ENCODE assay signal across 20 cellular contexts in genomic region chr22:35482311-35482710, GRCh38. TPM values are rescaled to one million over a fixed set of nuclear protein-coding genes. Genes with fewer than 3 reads are reported as not detected.
DNase-seq lines count a peak whose midpoint lies in the region; ATAC-seq, FAIRE-seq and TF ChIP-seq lines count a peak whose summit lies in the region.
"Had no signal": no experiment of that assay in that cellular context is flagged by ENCODE, and none has a peak within 500 bp of the region (broad histone marks: within the 10 kb centered on the region; RNA-seq: fewer than 3 reads in every experiment).

No MANE protein-coding gene starts in this region.

- H3K27me3 ChIP-seq in K562 (ENCODE audit: control insufficient read depth in 2 of 2, insufficient read depth in 2 of 2, low read length in 2 of 2) (peaks cover 2 to 24% of the 10 kb centered on the region in 2 experiments; a peak in 4 of 5 replicates), mucosa of rectum (ENCODE audit: control insufficient read depth in 2 of 2, insufficient read depth in 2 of 2, low read length in 2 of 2) (no peaks in the 10 kb centered on the region)

- H3K27ac Mint-ChIP-seq in activated CD8-positive, alpha-beta memory T cell treated with anti-CD3 and anti-CD28 coated beads, Interleukin-2, amount 10 ng/mL, durations not matched to agents 7 days and 5 days, result no peak overlapping the region
- H3K27ac Mint-ChIP-seq: CD4-positive, CD25-positive, alpha-beta regulatory T cell had no signal

- no peak for ATAC-seq in K562
- no peak for ATAC-seq in activated CD8-positive, alpha-beta memory T cell treated with anti-CD3 and anti-CD28 coated beads, Interleukin-2, amount 10 ng/mL, durations not matched to agents 7 days and 5 days
- ATAC-seq in SK-N-SH treated with all-trans-retinoic acid at 6 μM for 48 hours, result no peak
- ATAC-seq: A549, GM12878 had no signal

- H3K27me3 Mint-ChIP-seq in activated CD8-positive, alpha-beta memory T cell treated with anti-CD3 and anti-CD28 coated beads, Interleukin-2, amount 10 ng/mL, durations not matched to agents 7 days and 5 days, result peaks cover 16% of the 10 kb centered on the region

- no peak overlapping the region for H3K4me2 ChIP-seq in K562 (ENCODE audit: insufficient read depth, low read length)
- H3K4me2 ChIP-seq: A549 had no signal

- H3K79me2 ChIP-seq in K562 (ENCODE audit: control insufficient read depth, insufficient read depth, low read length), result no peaks in the 10 kb centered on the region

- TF ChIP-seq CTCF in HEK293 (tag by site-specific recombination; IDR thresholded peaks at IDR 0.05) (no peak), K562 (IDR thresholded peaks at IDR 0.05 in 2 of 3, conservative IDR thresholded peaks at IDR 0.05 in 1 of 3; ENCODE audit: insufficient read depth in 2 of 3, low read depth in 1 of 3, low read length in 3 of 3) (no peak)

- no peak for TF ChIP-seq EP300 in K562 (IDR thresholded peaks at IDR 0.05; ENCODE audit: low read length)

- no peaks in the 10 kb centered on the region for H3K36me3 Mint-ChIP-seq in activated CD8-positive, alpha-beta memory T cell treated with anti-CD3 and anti-CD28 coated beads, Interleukin-2, amount 10 ng/mL, durations not matched to agents 7 days and 5 days
- H3K36me3 Mint-ChIP-seq: CD4-positive, CD25-positive, alpha-beta regulatory T cell; CD8-positive, alpha-beta memory T cell had no signal

- intact Hi-C loops in K562 (cut with micrococcal nuclease), result no loop called here

- no peaks in the 10 kb centered on the region for H3K9me1 ChIP-seq in K562 (ENCODE audit: control insufficient read depth, insufficient read depth, low read length)

- no peak overlapping the region for H3K9ac ChIP-seq in K562 (ENCODE audit: insufficient read depth in 1 of 2, low read depth in 2 of 2, low read length in 2 of 2)
- no peak overlapping the region for H3K9ac ChIP-seq in mucosa of rectum (ENCODE audit: low read depth in 1 of 2, low read length in 2 of 2)
- H3K9ac ChIP-seq: BLaER1 had no signal

- no peak for TF ChIP-seq POLR2A in K562 (conservative IDR thresholded peaks at IDR 0.05)

- H2AFZ ChIP-seq in K562 (ENCODE audit: low read depth, low read length), result no peak overlapping the region

- CTCF ChIA-PET in HEK293 (lab: Yijun Ruan, JAX) (interaction anchor here (1.1 kb wide), 2 partner anchors 57 to 100 kb away, joined by 3 read pairs; no protein-coding TSS in a partner anchor), K562 (lab: Yijun Ruan, JAX; ENCODE audit: low intra/inter-chr PET ratio) (no interaction called here)
- CTCF ChIA-PET in activated CD8-positive, alpha-beta memory T cell treated with anti-CD3 and anti-CD28 coated beads, Interleukin-2, amount 10 ng/mL, durations not matched to agents 7 days and 5 days (lab: Charles Lee), result no interaction called here

- no peak for FAIRE-seq in K562 (lab: Jason Lieb, UNC)
- FAIRE-seq: A549, GM12878 had no signal

- no peak for TF ChIP-seq RAD21 in K562 (CRISPR knock-in tag; conservative IDR thresholded peaks at IDR 0.05 in 1 of 2, IDR thresholded peaks at IDR 0.05 in 1 of 2)

- no peaks in the 10 kb centered on the region for H4K20me1 ChIP-seq in K562 (replicated peaks; ENCODE audit: control insufficient read depth, insufficient read depth, low read length)

- peaks cover 9% of the 10 kb centered on the region for H3K4me1 Mint-ChIP-seq in activated CD8-positive, alpha-beta memory T cell treated with anti-CD3 and anti-CD28 coated beads, Interleukin-2, amount 10 ng/mL, durations not matched to agents 7 days and 5 days

- H3K4me3 Mint-ChIP-seq in activated CD8-positive, alpha-beta memory T cell treated with anti-CD3 and anti-CD28 coated beads, Interleukin-2, amount 10 ng/mL, durations not matched to agents 7 days and 5 days, result no peak overlapping the region
- H3K4me3 Mint-ChIP-seq: CD4-positive, CD25-positive, alpha-beta regulatory T cell; CD8-positive, alpha-beta memory T cell; H9 had no signal

- H3K27ac ChIP-seq in HEK293 (ENCODE audit: extremely low read depth, low read depth, low read length) (no peak overlapping the region), K562 (ENCODE audit: extremely low read depth, low read depth, low read length) (no peak overlapping the region), mucosa of rectum (ENCODE audit: low read depth in 2 of 2, low read length in 2 of 2) (peak overlapping the region; percentile 37 to 82)
- H3K27ac ChIP-seq: A549, BLaER1 had no signal

- H3K9me3 Mint-ChIP-seq in activated CD8-positive, alpha-beta memory T cell treated with anti-CD3 and anti-CD28 coated beads, Interleukin-2, amount 10 ng/mL, durations not matched to agents 7 days and 5 days (ENCODE audit: low read depth), result no peaks in the 10 kb centered on the region
- H3K9me3 Mint-ChIP-seq: H9 had no signal

- in situ Hi-C loops in K562 (cut with MboI), result no loop called here

- DNase-seq in K562 (ENCODE audit: extremely low read depth in 1 of 4, low spot score in 3 of 4) (no peak), NCI-H1436 (lab: John Stamatoyannopoulos, UW) (no peak)
- DNase-seq in activated CD8-positive, alpha-beta memory T cell treated with anti-CD3 and anti-CD28 coated beads, Interleukin-2, amount 10 ng/mL, durations not matched to agents 7 days and 5 days, result no peak
- no peak for DNase-seq in activated CD4-positive, alpha-beta T cell treated with anti-CD3 and anti-CD28 coated beads, Interleukin-2, amount 50 U/mL, for 48 hours
- DNase-seq: CD4-positive, CD25-positive, alpha-beta regulatory T cell; CD8-positive, alpha-beta memory T cell; COR-L47; DMS 273 treated with DMSO at 0.1 percent for 48 hours; DND-41; EL; GOT3; H9 had no signal

- no peaks in the 10 kb centered on the region for H3K9me3 ChIP-seq in HEK293 (ENCODE audit: control insufficient read depth, insufficient read depth, low read depth, low read length)
- H3K9me3 ChIP-seq in K562 (replicated peaks; ENCODE audit: control insufficient read depth, insufficient read depth, low read depth, low read length), result no peaks in the 10 kb centered on the region
- H3K9me3 ChIP-seq in mucosa of rectum (ENCODE audit: control insufficient read depth in 2 of 2, low read length in 2 of 2), result no peaks in the 10 kb centered on the region
- H3K9me3 ChIP-seq: A549, BLaER1 had no signal

- BruUV-seq in K562 (replicated peaks; lab: Mats Ljungman, UMichigan), result no TSS peak

- H3K4me3 ChIP-seq in HEK293 (ENCODE audit: low read depth, low read length) (no peak overlapping the region), K562 (no peak overlapping the region), mucosa of rectum (ENCODE audit: low read length in 2 of 2) (no peak overlapping the region)
- H3K4me3 ChIP-seq: A549, BLaER1, GM12878 had no signal

- POLR2A ChIA-PET in HEK293 (lab: Yijun Ruan, JAX), result no interaction called here
- POLR2A ChIA-PET in K562 (lab: Yijun Ruan, JAX), result interaction anchor here (0.9 kb wide), 1 partner anchor 12 kb away, joined by 3 read pairs; no protein-coding TSS in a partner anchor

- H3K36me3 ChIP-seq in HEK293 (ENCODE audit: control insufficient read depth in 2 of 2, insufficient read depth in 1 of 2, low read length in 2 of 2), result no peaks in the 10 kb centered on the region
- H3K36me3 ChIP-seq in K562 (ENCODE audit: control insufficient read depth, insufficient read depth, low read length), result no peaks in the 10 kb centered on the region
- no peaks in the 10 kb centered on the region for H3K36me3 ChIP-seq in mucosa of rectum (ENCODE audit: control insufficient read depth in 2 of 2, insufficient read depth in 2 of 2, low read length in 2 of 2)
- H3K36me3 ChIP-seq: BLaER1 had no signal

- 0% methylated on average over 3 of the region's 5 CpGs for WGBS in K562 (ENCODE audit: insufficient coverage, low coverage, missing lambda C conversion rate)

- peaks cover 6% of the 10 kb centered on the region; the same call in 1 of the 2 replicates for H3K4me1 ChIP-seq in HEK293 (ENCODE audit: control insufficient read depth, insufficient read depth, low read length)
- peaks cover 12 to 15% of the 10 kb centered on the region in 2 experiments for H3K4me1 ChIP-seq in K562 (replicated peaks in 1 of 2; ENCODE audit: control insufficient read depth in 2 of 2, insufficient read depth in 2 of 2, low read length in 2 of 2)
- H3K4me1 ChIP-seq in mucosa of rectum (ENCODE audit: control insufficient read depth in 2 of 2, insufficient read depth in 2 of 2, low read length in 2 of 2), result peaks cover 27 to 30% of the 10 kb centered on the region in 2 donors

TF ChIP-seq in K562, 482 proteins besides CTCF, POLR2A, EP300 and RAD21 (continues in another document):
- TF ChIP-seq ZNF408 (CRISPR knock-in tag; IDR thresholded peaks at IDR 0.05; ENCODE audit: low read depth) (no peak), RBM25 (IDR thresholded peaks at IDR 0.05; ENCODE audit: low read depth, low read length, severe bottlenecking) (peak; percentile 83)

RNA-seq across cellular contexts. Expression of gene RASD2, which starts 58.3 kb away (rescaled TPM):
- not detected in 2 replicates for total RNA-seq in K562 (2011; cell fraction: chromatin; rRNA removed; ENCODE audit: low replicate concordance)
- not detected in 2 replicates for total RNA-seq in K562 (2011; cell fraction: nucleolus; rRNA removed)
- not detected in 2 replicates for total RNA-seq in K562 (2011; cell fraction: nucleoplasm; rRNA removed)
- total RNA-seq in K562 (2014; rRNA removed), result 0.05 TPM in 1 of 2 replicates, not detected in the other
- total RNA-seq in K562 (2014; rRNA removed; fragmentation: Illumina TruSeq; extraction: Trizol), result not detected in 2 replicates
- total RNA-seq in K562 (2015; rRNA removed; fragmentation: Illumina TruSeq; extraction: Trizol), result not detected in 2 replicates
- total RNA-seq in K562 (2021), result 0.04 TPM in 1 of 2 replicates, not detected in the other
- polyA plus RNA-seq in K562 (2011; rRNA removed), result not detected in 2 replicates
- not detected in 2 replicates for polyA plus RNA-seq in K562 (2011; cell fraction: cytosol; rRNA removed)
- polyA plus RNA-seq in K562 (2011; cell fraction: nucleus; rRNA removed), result not detected in 2 replicates
- 0.06 TPM in 1 of 2 replicates, not detected in the other for polyA plus RNA-seq in K562 (2012)
- not detected in 2 replicates for polyA plus RNA-seq in K562 (2014; fragmentation: Illumina TruSeq; extraction: Trizol)
- polyA plus RNA-seq in K562 (2014; fragmentation: Nextera tagmentation; extraction: Ambion mirVana), result not detected
- polyA plus RNA-seq in K562 (2014; rRNA removed), result not detected in 2 replicates
- not detected in 2 replicates for polyA minus RNA-seq in K562 (2011; rRNA and poly(A)+ RNA removed)
- polyA minus RNA-seq in K562 (2011; cell fraction: cytosol; rRNA and poly(A)+ RNA removed), result not detected in 2 replicates
- polyA minus RNA-seq in K562 (2011; cell fraction: nucleus; rRNA and poly(A)+ RNA removed), result not detected in 2 replicates
- total RNA-seq in activated CD8-positive, alpha-beta memory T cell treated with anti-CD3 and anti-CD28 coated beads, Interleukin-2, amount 10 ng/mL, durations not matched to agents 7 days and 5 days, result under 1 TPM in 1 of 2 experiments, not detected in 1; 0.09 TPM
- total RNA-seq: G401, GM12878, HT-29 had no signal
- polyA plus RNA-seq: CD8-positive, alpha-beta memory T cell had no signal

Comparison
In these comparisons a context has a peak if more than half of its experiments do, and no peak if none do; other contexts are left out.
1. H3K27ac ChIP-seq: peak in mucosa of rectum (2 of 2); none in HEK293 (single experiment) and K562 (single experiment).
2. Of the 44 proteins assayed by ChIP-seq in both K562 and HEK293: peak only in K562: none; only in HEK293: SETDB1; in both: none; in neither: 43.